24 cellular contexts compared by ENCODE assay signal in the genomic region with DNA sequence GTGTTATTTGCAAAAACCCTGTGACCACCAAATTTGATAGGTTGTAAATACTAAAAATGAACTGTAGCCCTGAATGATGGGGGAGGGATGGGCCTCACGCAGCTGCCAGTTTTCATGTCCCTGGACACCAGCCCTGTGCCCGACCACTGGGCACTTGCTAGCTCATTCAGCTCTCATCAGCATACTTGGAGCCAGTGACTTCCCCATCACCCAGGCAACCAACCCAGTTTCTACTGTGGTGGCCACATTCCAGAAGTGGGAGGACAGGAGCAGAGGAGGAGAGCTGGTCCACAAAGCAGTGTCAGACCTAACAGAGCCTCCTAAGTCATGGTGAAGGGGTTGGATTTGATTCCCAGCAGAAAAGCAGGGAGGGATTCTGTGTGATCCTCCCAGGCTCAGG.
DNase-seq lines count a peak whose midpoint lies in the region; ATAC-seq and TF ChIP-seq lines count a peak whose summit lies in the region.
"Had no signal": no experiment of that assay in that cellular context is flagged by ENCODE, and none has a peak within 500 bp of the region (broad histone marks: within the 10 kb centered on the region; RNA-seq: fewer than 3 reads in every experiment).

No MANE protein-coding gene starts in this region.

- H3K79me2 ChIP-seq in hepatocyte: no peaks in the 10 kb centered on the region

- no peak for ATAC-seq in stimulated activated naive CD8-positive, alpha-beta T cell treated with anti-CD3 and anti-CD28 coated beads, Interleukin-15, Interleukin-2, amounts not matched to agents 100 U/mL and 50 U/mL, for 24 hours
- ATAC-seq: body of pancreas, Right ventricle myocardium inferior, WTC11 had no signal

- H3K4me3 ChIP-seq in brain microvascular endothelial cell (ENCODE audit: low read depth, low read length) (no peak overlapping the region), hepatocyte (no peak overlapping the region)
- H3K4me3 ChIP-seq: BLaER1 treated with 17β-estradiol and CSF1 and Interleukin-3, amounts not matched to agents 10 nM and 100 nM; body of pancreas; MG63; upper lobe of right lung had no signal

- H2AFZ ChIP-seq in hepatocyte: no peak overlapping the region

- DNase-seq in EH (ENCODE audit: low read depth) (peak; percentile 11), brain microvascular endothelial cell (peak; percentile 14), putamen (ENCODE audit: low spot score) (peak; percentile 81), RPMI8226 (no peak), NCI-H1092 (lab: John Stamatoyannopoulos, UW) (no peak), hepatocyte (ENCODE audit: low spot score) (no peak)
- DNase-seq in stimulated activated naive CD8-positive, alpha-beta T cell treated with anti-CD3 and anti-CD28 coated beads, Interleukin-15, Interleukin-2, amounts not matched to agents 100 U/mL and 50 U/mL, for 24 hours: no peak
- DNase-seq: activated CD4-positive, alpha-beta T cell treated with anti-CD3 and anti-CD28 coated beads, Interleukin-2, amount 50 U/mL, for 4 hours; activated CD8-positive, alpha-beta memory T cell treated with anti-CD3 and anti-CD28 coated beads, Interleukin-2, amount 50 U/mL, for 48 hours; activated naive CD8-positive, alpha-beta T cell treated with anti-CD3 and anti-CD28 coated beads for 36 hours; body of pancreas; glutamatergic neuron; IMR-90; MG63; NCI-H146; NCI-H2171; stimulated activated CD4-positive, alpha-beta T cell treated with anti-CD3 and anti-CD28 coated beads, Interleukin-12 subunit alpha, Interleukin-12 subunit beta, amount 100 ng/mL, for 4 hours; stimulated activated CD4-positive, alpha-beta T cell treated with anti-CD3 and anti-CD28 coated beads, Interleukin-4, amount 100 ng/mL, for 4 hours; T-helper 9 cell; upper lobe of right lung had no signal

- no peak overlapping the region for H3K4me2 ChIP-seq in hepatocyte
- H3K4me2 ChIP-seq: BLaER1 treated with 17β-estradiol and CSF1 and Interleukin-3, amounts not matched to agents 10 nM and 100 nM had no signal

- no peaks in the 10 kb centered on the region for H3K9me3 ChIP-seq in hepatocyte (ENCODE audit: low read depth)
- H3K9me3 ChIP-seq: body of pancreas, MG63, upper lobe of right lung had no signal

- H4K20me1 ChIP-seq in hepatocyte (ENCODE audit: insufficient read depth, poor library complexity, severe bottlenecking): no peaks in the 10 kb centered on the region
- H4K20me1 ChIP-seq: BLaER1 treated with 17β-estradiol and CSF1 and Interleukin-3, amounts not matched to agents 10 nM and 100 nM had no signal

- H3K27me3 ChIP-seq in brain microvascular endothelial cell (replicated peaks) (no peaks in the 10 kb centered on the region), layer of hippocampus (ENCODE audit: control insufficient read depth, insufficient read depth, low read length) (no peaks in the 10 kb centered on the region), hepatocyte (no peaks in the 10 kb centered on the region)
- H3K27me3 ChIP-seq: BLaER1 treated with 17β-estradiol and CSF1 and Interleukin-3, amounts not matched to agents 10 nM and 100 nM; body of pancreas; MG63; upper lobe of right lung had no signal

- H3K27ac ChIP-seq in brain microvascular endothelial cell: no peak overlapping the region
- H3K27ac ChIP-seq in layer of hippocampus (ENCODE audit: low read depth, low read length): peak overlapping the region; percentile 75
- H3K27ac ChIP-seq in hepatocyte: no peak overlapping the region
- H3K27ac ChIP-seq: BLaER1 treated with 17β-estradiol and CSF1 and Interleukin-3, amounts not matched to agents 10 nM and 100 nM; body of pancreas; upper lobe of right lung had no signal

- WGBS in hepatocyte (ENCODE audit: low lambda C conversion rate, missing lambda C conversion rate): 90% methylated on average over 2 of the region's 2 CpGs

- in situ Hi-C loops in brain microvascular endothelial cell (cut with HindIII; ENCODE audit: low pct_ligation_motif_present, low sequenced_read_pairs): no loop called here

- H3K36me3 ChIP-seq in brain microvascular endothelial cell (replicated peaks) (no peaks in the 10 kb centered on the region), hepatocyte (replicated peaks; ENCODE audit: insufficient read depth, low read depth) (no peaks in the 10 kb centered on the region)
- H3K36me3 ChIP-seq: BLaER1 treated with 17β-estradiol and CSF1 and Interleukin-3, amounts not matched to agents 10 nM and 100 nM; MG63; upper lobe of right lung had no signal

- H3K9me2 ChIP-seq in hepatocyte (replicated peaks; ENCODE audit: insufficient read depth): no peaks in the 10 kb centered on the region

- TF ChIP-seq CTCF in brain microvascular endothelial cell (IDR thresholded peaks at IDR 0.05; ENCODE audit: low read depth, low read length, missing control alignments) (no peak), hepatocyte (IDR thresholded peaks at IDR 0.05; ENCODE audit: poor library complexity) (no peak)

- peaks cover 5% of the 10 kb centered on the region for H3K4me1 ChIP-seq in hepatocyte (ENCODE audit: insufficient read depth)
- H3K4me1 ChIP-seq: body of pancreas, upper lobe of right lung had no signal

Comparison
In these comparisons a context has a peak if more than half of its experiments do, and no peak if none do; other contexts are left out.
1. DNase-seq: peak in EH (single experiment), brain microvascular endothelial cell (single experiment) and putamen (single experiment); none in RPMI8226 (single experiment), NCI-H1092 (single experiment), hepatocyte (single experiment) and stimulated activated naive CD8-positive, alpha-beta T cell treated with anti-CD3 and anti-CD28 coated beads, Interleukin-15, Interleukin-2, amounts not matched to agents 100 U/mL and 50 U/mL, for 24 hours (single experiment).